In genomic region chr16:69463876-69464275, GRCh38 we compare ENCODE assay signal across 1 cellular context.
TF ChIP-seq lines count a peak whose summit lies in the region.

No MANE protein-coding gene starts in this region.

TF ChIP-seq in HepG2, 621 proteins besides CTCF, POLR2A, EP300 and RAD21 (continued from another document):
- TF ChIP-seq ZNF552 (CRISPR knock-in tag; IDR thresholded peaks at IDR 0.05; ENCODE audit: borderline replicate concordance) (no peak), RBM39 (IDR thresholded peaks at IDR 0.05; ENCODE audit: low read depth, low read length, poor library complexity, severe bottlenecking) (no peak), TFDP1 (CRISPR knock-in tag; IDR thresholded peaks at IDR 0.05; ENCODE audit: borderline replicate concordance) (no peak), TRIM24 (CRISPR knock-in tag; IDR thresholded peaks at IDR 0.05) (no peak), NFYB (CRISPR knock-in tag; IDR thresholded peaks at IDR 0.05) (no peak)
- TF ChIP-seq, protein P1, sequence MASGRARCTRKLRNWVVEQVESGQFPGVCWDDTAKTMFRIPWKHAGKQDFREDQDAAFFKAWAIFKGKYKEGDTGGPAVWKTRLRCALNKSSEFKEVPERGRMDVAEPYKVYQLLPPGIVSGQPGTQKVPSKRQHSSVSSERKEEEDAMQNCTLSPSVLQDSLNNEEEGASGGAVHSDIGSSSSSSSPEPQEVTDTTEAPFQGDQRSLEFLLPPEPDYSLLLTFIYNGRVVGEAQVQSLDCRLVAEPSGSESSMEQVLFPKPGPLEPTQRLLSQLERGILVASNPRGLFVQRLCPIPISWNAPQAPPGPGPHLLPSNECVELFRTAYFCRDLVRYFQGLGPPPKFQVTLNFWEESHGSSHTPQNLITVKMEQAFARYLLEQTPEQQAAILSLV (CRISPR knock-in tag; IDR thresholded peaks at IDR 0.05; ENCODE audit: borderline replicate concordance): no peak
- TF ChIP-seq, protein P2, sequence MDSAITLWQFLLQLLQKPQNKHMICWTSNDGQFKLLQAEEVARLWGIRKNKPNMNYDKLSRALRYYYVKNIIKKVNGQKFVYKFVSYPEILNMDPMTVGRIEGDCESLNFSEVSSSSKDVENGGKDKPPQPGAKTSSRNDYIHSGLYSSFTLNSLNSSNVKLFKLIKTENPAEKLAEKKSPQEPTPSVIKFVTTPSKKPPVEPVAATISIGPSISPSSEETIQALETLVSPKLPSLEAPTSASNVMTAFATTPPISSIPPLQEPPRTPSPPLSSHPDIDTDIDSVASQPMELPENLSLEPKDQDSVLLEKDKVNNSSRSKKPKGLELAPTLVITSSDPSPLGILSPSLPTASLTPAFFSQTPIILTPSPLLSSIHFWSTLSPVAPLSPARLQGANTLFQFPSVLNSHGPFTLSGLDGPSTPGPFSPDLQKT (CRISPR knock-in tag; IDR thresholded peaks at IDR 0.05; ENCODE audit: borderline replicate concordance): no peak
- TF ChIP-seq, protein P3, sequence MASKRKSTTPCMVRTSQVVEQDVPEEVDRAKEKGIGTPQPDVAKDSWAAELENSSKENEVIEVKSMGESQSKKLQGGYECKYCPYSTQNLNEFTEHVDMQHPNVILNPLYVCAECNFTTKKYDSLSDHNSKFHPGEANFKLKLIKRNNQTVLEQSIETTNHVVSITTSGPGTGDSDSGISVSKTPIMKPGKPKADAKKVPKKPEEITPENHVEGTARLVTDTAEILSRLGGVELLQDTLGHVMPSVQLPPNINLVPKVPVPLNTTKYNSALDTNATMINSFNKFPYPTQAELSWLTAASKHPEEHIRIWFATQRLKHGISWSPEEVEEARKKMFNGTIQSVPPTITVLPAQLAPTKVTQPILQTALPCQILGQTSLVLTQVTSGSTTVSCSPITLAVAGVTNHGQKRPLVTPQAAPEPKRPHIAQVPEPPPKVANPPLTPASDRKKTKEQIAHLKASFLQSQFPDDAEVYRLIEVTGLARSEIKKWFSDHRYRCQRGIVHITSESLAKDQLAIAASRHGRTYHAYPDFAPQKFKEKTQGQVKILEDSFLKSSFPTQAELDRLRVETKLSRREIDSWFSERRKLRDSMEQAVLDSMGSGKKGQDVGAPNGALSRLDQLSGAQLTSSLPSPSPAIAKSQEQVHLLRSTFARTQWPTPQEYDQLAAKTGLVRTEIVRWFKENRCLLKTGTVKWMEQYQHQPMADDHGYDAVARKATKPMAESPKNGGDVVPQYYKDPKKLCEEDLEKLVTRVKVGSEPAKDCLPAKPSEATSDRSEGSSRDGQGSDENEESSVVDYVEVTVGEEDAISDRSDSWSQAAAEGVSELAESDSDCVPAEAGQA (IDR thresholded peaks at IDR 0.05; ENCODE audit: low read depth): no peak
- TF ChIP-seq, protein P3 (CRISPR knock-in tag; IDR thresholded peaks at IDR 0.05; ENCODE audit: borderline replicate concordance): no peak
- TF ChIP-seq, protein P4, sequence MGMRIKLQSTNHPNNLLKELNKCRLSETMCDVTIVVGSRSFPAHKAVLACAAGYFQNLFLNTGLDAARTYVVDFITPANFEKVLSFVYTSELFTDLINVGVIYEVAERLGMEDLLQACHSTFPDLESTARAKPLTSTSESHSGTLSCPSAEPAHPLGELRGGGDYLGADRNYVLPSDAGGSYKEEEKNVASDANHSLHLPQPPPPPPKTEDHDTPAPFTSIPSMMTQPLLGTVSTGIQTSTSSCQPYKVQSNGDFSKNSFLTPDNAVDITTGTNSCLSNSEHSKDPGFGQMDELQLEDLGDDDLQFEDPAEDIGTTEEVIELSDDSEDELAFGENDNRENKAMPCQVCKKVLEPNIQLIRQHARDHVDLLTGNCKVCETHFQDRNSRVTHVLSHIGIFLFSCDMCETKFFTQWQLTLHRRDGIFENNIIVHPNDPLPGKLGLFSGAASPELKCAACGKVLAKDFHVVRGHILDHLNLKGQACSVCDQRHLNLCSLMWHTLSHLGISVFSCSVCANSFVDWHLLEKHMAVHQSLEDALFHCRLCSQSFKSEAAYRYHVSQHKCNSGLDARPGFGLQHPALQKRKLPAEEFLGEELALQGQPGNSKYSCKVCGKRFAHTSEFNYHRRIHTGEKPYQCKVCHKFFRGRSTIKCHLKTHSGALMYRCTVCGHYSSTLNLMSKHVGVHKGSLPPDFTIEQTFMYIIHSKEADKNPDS (CRISPR knock-in tag; IDR thresholded peaks at IDR 0.05): no peak
